ENCODE assay signal across 9 cellular contexts in the genomic region with DNA sequence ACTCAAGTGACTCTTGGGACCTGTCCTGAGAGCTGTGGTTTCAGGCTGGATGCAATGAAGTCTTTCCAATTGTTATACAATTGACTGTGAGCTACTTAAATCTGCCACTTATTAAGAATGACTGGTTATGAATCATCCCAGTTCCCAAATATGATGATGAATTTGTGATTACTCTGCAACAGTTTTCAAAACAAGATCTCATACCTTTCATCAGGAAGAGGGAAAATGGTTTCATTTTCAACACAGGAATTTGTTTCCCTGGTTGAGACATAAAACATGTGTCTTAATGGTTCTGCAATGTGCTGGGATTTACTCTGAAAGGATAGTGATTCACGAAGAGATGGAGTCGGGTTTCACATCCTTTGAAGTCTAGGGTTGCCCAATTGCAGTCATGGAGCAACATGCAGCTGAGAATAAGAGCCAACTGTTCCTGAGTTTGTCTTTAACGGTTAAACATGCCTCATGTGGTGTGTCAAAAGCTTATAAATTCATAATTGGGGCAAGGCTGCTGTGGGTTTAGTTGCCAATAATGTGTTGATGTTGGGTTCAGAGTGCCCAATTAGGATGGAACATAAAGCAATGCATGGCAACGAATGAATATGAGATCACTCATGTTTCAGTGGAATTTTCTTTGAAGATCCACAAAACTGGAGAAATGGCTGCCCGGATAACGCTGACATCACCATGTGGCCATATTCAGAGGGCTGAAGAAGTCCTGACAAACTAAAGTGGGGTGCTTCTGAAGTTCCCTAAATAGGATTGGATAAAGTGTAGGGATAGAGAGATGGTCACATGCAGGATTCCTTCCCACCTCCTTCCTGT. TPM values are rescaled to one million over a fixed set of nuclear protein-coding genes. Genes with fewer than 3 reads are reported as not detected.
A peak's percentile ranks its signal among the peaks of the same experiment; 100 is the strongest.
DNase-seq lines count a peak whose midpoint lies in the region; ATAC-seq and TF ChIP-seq lines count a peak whose summit lies in the region.
"Had no signal": no experiment of that assay in that cellular context is flagged by ENCODE, and none has a peak within 500 bp of the region (broad histone marks: within the 10 kb centered on the region; RNA-seq: fewer than 3 reads in every experiment).

No MANE protein-coding gene starts in this region.

- H3K4me2 ChIP-seq in mesendoderm (ENCODE audit: low read length) = no peak overlapping the region

- ATAC-seq in HG03520 (IDR thresholded peaks at IDR 0.05; ENCODE audit: unreplicated experiment) (no peak), HG03159 (IDR thresholded peaks at IDR 0.05; ENCODE audit: unreplicated experiment) (no peak)

- no peak overlapping the region for H2BK15ac ChIP-seq in mesendoderm (replicated peaks; ENCODE audit: low read depth)

- DNase-seq in CD14-positive monocyte (ENCODE audit: low spot score) = peak; percentile 74
- peak; percentile 63 for DNase-seq in brain pericyte (ENCODE audit: low read depth, low spot score)
- DNase-seq in mesendoderm = peak; percentile 82
- DNase-seq in NCI-H774 (lab: John Stamatoyannopoulos, UW) = no peak
- DNase-seq in spleen = no peak

- no peaks in the 10 kb centered on the region for H3K36me3 Mint-ChIP-seq in CD14-positive monocyte

- no peaks in the 10 kb centered on the region for H3K4me1 ChIP-seq in mesendoderm (ENCODE audit: control insufficient read depth, low read depth, low read length)
- peaks cover 0 to 4% (median 0%) of the 10 kb centered on the region in 6 donors for H3K4me1 ChIP-seq in spleen
- H3K4me1 ChIP-seq: parathyroid adenoma had no signal

- H3K27me3 ChIP-seq in mesendoderm (ENCODE audit: insufficient read depth, low read length, poor library complexity) = no peaks in the 10 kb centered on the region
- peaks cover 0 to 29% (median 0%) of the 10 kb centered on the region in 7 donors for H3K27me3 ChIP-seq in spleen (replicated peaks in 1 of 7)

- TF ChIP-seq CTCF in CD14-positive monocyte (IDR thresholded peaks at IDR 0.05) = no peak
- no peak for TF ChIP-seq CTCF in spleen (IDR thresholded peaks at IDR 0.05 in 8 of 11, conservative IDR thresholded peaks at IDR 0.05 in 3 of 11)

- TF ChIP-seq RAD21 in Ishikawa (IDR thresholded peaks at IDR 0.05; ENCODE audit: low read depth) = no peak

- H3K4me1 Mint-ChIP-seq in CD14-positive monocyte = peaks cover 21% of the 10 kb centered on the region

- H3K9me3 Mint-ChIP-seq in CD14-positive monocyte = peaks cover 0 to 5% (median 0%) of the 10 kb centered on the region in 7 donors

- WGBS in mesendoderm (ENCODE audit: extremely low coverage, insufficient coverage, low lambda C conversion rate) = no CpG with 5 or more reads among the region's 6 CpGs
- WGBS in spleen, 5 donors = 52 to 63% (median 58%) methylated on average over 6 of the region's 6 CpGs

- H3K23ac ChIP-seq in mesendoderm (ENCODE audit: low read length) = no peak overlapping the region

- H3K9me3 ChIP-seq in spleen = peaks cover 0 to 18% (median 5%) of the 10 kb centered on the region in 8 donors

- H3K36me3 ChIP-seq in mesendoderm (ENCODE audit: control insufficient read depth, insufficient read depth, low read length) = no peaks in the 10 kb centered on the region
- no peaks in the 10 kb centered on the region for H3K36me3 ChIP-seq in spleen

- no peak for TF ChIP-seq POLR2A in spleen (IDR thresholded peaks at IDR 0.05)

- no peak overlapping the region for H3K9ac ChIP-seq in mesendoderm (ENCODE audit: low read length)
- H3K9ac ChIP-seq: parathyroid adenoma had no signal

- peak overlapping the region in 1 of 2 donors; percentile 40 for H3K4me3 Mint-ChIP-seq in CD14-positive monocyte

- intact Hi-C loops in CD14-positive monocyte (cut with micrococcal nuclease) = no loop called here
- intact Hi-C loops in spleen (cut with DNase I; ENCODE audit: low total_unique reads) = no loop called here

- H2AK5ac ChIP-seq in mesendoderm (ENCODE audit: low read length) = no peak overlapping the region

- H3K4me3 ChIP-seq in mesendoderm (ENCODE audit: low read length) (no peak overlapping the region), spleen (no peak overlapping the region)

- no peak overlapping the region for H2BK5ac ChIP-seq in mesendoderm (ENCODE audit: low read length)

- no peak overlapping the region for H3K18ac ChIP-seq in mesendoderm (ENCODE audit: low read length)

- no peak overlapping the region for H3K56ac ChIP-seq in mesendoderm (ENCODE audit: low read length)

- H4K5ac ChIP-seq in mesendoderm (ENCODE audit: low read length) = no peak overlapping the region

- H3K27ac Mint-ChIP-seq in CD14-positive monocyte = peak overlapping the region in 6 of 7 donors; percentile 77 to 90 (median 86)

- H3K79me2 ChIP-seq in mesendoderm (ENCODE audit: control insufficient read depth, insufficient read depth, low read length) = no peaks in the 10 kb centered on the region
- H3K79me2 ChIP-seq: parathyroid adenoma had no signal

- no peak overlapping the region for H3K27ac ChIP-seq in mesendoderm (ENCODE audit: low read depth, low read length)
- H3K27ac ChIP-seq in spleen = no peak overlapping the region
- H3K27ac ChIP-seq: parathyroid adenoma had no signal

- no peak overlapping the region for H2BK120ac ChIP-seq in mesendoderm (ENCODE audit: low read depth, low read length)

- no peaks in the 10 kb centered on the region for H3K79me1 ChIP-seq in mesendoderm (ENCODE audit: low read length)

- H3K4ac ChIP-seq in mesendoderm (ENCODE audit: low read depth, low read length) = no peak overlapping the region

- no peaks in the 10 kb centered on the region for H3K27me3 Mint-ChIP-seq in CD14-positive monocyte (ENCODE audit: low read depth in 3 of 3)

- H4K8ac ChIP-seq in mesendoderm (ENCODE audit: low read depth, low read length) = no peak overlapping the region

- TF ChIP-seq EP300 in Ishikawa (IDR thresholded peaks at IDR 0.05; ENCODE audit: borderline replicate concordance) = no peak

TF ChIP-seq in Ishikawa, 13 proteins besides CTCF, POLR2A, EP300 and RAD21:
- TF ChIP-seq CEBPB (IDR thresholded peaks at IDR 0.05) (peak; percentile 48; the same call in 1 of the 2 replicates), FOXM1 (IDR thresholded peaks at IDR 0.05; ENCODE audit: borderline replicate concordance, low read depth) (no peak)

RNA-seq across cellular contexts. Expression of gene CYP24A1, which starts 41.0 kb away (rescaled TPM):
- polyA plus RNA-seq in CD14-positive monocyte (not detected), spleen (not detected)
- polyA plus RNA-seq in mesendoderm (2013, experiment 1 of 2) = 0.81 TPM
- polyA plus RNA-seq in mesendoderm (2013, experiment 2 of 2) = 0.91 TPM
- not detected for total RNA-seq in spleen

Comparison
In these comparisons a context has a peak if more than half of its experiments do, and no peak if none do; other contexts are left out.
1. DNase-seq: peak in CD14-positive monocyte (single experiment), brain pericyte (single experiment) and mesendoderm (single experiment); none in NCI-H774 (single experiment) and spleen (single experiment).